ENCODE assay signal across 8 cellular contexts in genomic region chr20:17227669-17228623, GRCh38.
DNase-seq lines count a peak whose midpoint lies in the region; ATAC-seq and TF ChIP-seq lines count a peak whose summit lies in the region.
"Had no signal": no experiment of that assay in that cellular context is flagged by ENCODE, and none has a peak within 500 bp of the region (broad histone marks: within the 10 kb centered on the region; RNA-seq: fewer than 3 reads in every experiment).

No MANE protein-coding gene starts in this region.

- H3K9me3 ChIP-seq in iPS DF 6.9 (ENCODE audit: control insufficient read depth, insufficient read depth, low read length) = no peaks in the 10 kb centered on the region

- POLR2A ChIA-PET in HEK293T (lab: Yijun Ruan, JAX) = no interaction called here

- WGBS in iPS DF 6.9 (ENCODE audit: insufficient coverage, insufficient read length) = no CpG with 5 or more reads among the region's 35 CpGs

- H3K36me3 ChIP-seq in iPS DF 6.9 (ENCODE audit: control insufficient read depth, insufficient read depth, low read length) = no peaks in the 10 kb centered on the region

- CTCF ChIA-PET in HEK293T (lab: Yijun Ruan, JAX) = no interaction called here

- peaks cover 16% of the 10 kb centered on the region; the same call in 1 of the 2 replicates for H3K27me3 ChIP-seq in iPS DF 6.9 (ENCODE audit: control insufficient read depth, insufficient read depth, low read length)

- peak; percentile 6 for DNase-seq in HEK293T (ENCODE audit: extremely low spot score)
- DNase-seq in NCI-H748 treated with DMSO at 0.1 percent for 48 hours (lab: John Stamatoyannopoulos, UW) = peak; percentile 72
- no peak for DNase-seq in iPS DF 6.9 (ENCODE audit: low read depth, low spot score)
- peak; percentile 60 for DNase-seq in retina
- no peak for DNase-seq in RPMI8226
- no peak for DNase-seq in stimulated activated CD4-positive, alpha-beta T cell treated with anti-CD3 and anti-CD28 coated beads, Interleukin-1b, Interleukin-23, amount 100 ng/mL, for 48 hours
- DNase-seq: activated gamma-delta T cell had no signal

- no peak overlapping the region for H3K27ac ChIP-seq in iPS DF 6.9 (ENCODE audit: low read length)

- peaks cover 1% of the 10 kb centered on the region; the same call in 1 of the 2 replicates for H3K4me1 ChIP-seq in iPS DF 6.9 (ENCODE audit: control insufficient read depth, insufficient read depth, low read length)

- ATAC-seq in HG02884 (IDR thresholded peaks at IDR 0.05; ENCODE audit: unreplicated experiment) = no peak

- peak overlapping the region; percentile 56; the same call in 1 of the 2 replicates for H3K4me3 ChIP-seq in iPS DF 6.9 (ENCODE audit: low read length)

TF ChIP-seq in HEK293T, 16 proteins besides CTCF, POLR2A, EP300 and RAD21:
- no peak for TF ChIP-seq SP1 (IDR thresholded peaks at IDR 0.05)
- TF ChIP-seq ARNT (IDR thresholded peaks at IDR 0.05) = no peak
- no peak for TF ChIP-seq CTBP1 (IDR thresholded peaks at IDR 0.05; ENCODE audit: borderline replicate concordance)
- no peak for TF ChIP-seq FOXK2 (IDR thresholded peaks at IDR 0.05)
- no peak for TF ChIP-seq FOXA1 (IDR thresholded peaks at IDR 0.05)
- no peak for TF ChIP-seq ELF4 (IDR thresholded peaks at IDR 0.05)
- no peak for TF ChIP-seq BHLHE40 (IDR thresholded peaks at IDR 0.05; ENCODE audit: borderline replicate concordance)
- TF ChIP-seq NFRKB (IDR thresholded peaks at IDR 0.05) = no peak

Comparison
In these comparisons a context has a peak if more than half of its experiments do, and no peak if none do; other contexts are left out.
1. DNase-seq: peak in HEK293T (single experiment), NCI-H748 treated with DMSO at 0.1 percent for 48 hours (single experiment) and retina (single experiment); none in iPS DF 6.9 (single experiment), RPMI8226 (single experiment) and stimulated activated CD4-positive, alpha-beta T cell treated with anti-CD3 and anti-CD28 coated beads, Interleukin-1b, Interleukin-23, amount 100 ng/mL, for 48 hours (single experiment).